Comparison of ENCODE assay signal across 14 cellular contexts in genomic region chr10:11397980-11398580, GRCh38.
DNase-seq lines count a peak whose midpoint lies in the region; ATAC-seq and TF ChIP-seq lines count a peak whose summit lies in the region.
"Had no signal": no experiment of that assay in that cellular context is flagged by ENCODE, and none has a peak within 500 bp of the region (broad histone marks: within the 10 kb centered on the region; RNA-seq: fewer than 3 reads in every experiment).

No MANE protein-coding gene starts in this region.

- TF ChIP-seq POLR2A in IMR-90 (IDR thresholded peaks at IDR 0.05; ENCODE audit: low read depth, low read length) (no peak), transverse colon (IDR thresholded peaks at IDR 0.05) (no peak)

- H3K9me3 Mint-ChIP-seq in naive thymus-derived CD4-positive, alpha-beta T cell = peaks cover 0 to 6% (median 0%) of the 10 kb centered on the region in 11 donors
- H3K9me3 Mint-ChIP-seq in activated CD8-positive, alpha-beta T cell treated with anti-CD3 and anti-CD28 coated beads for 36 hours = peaks cover 5% of the 10 kb centered on the region

- CTCF ChIA-PET in IMR-90 (lab: Yijun Ruan, JAX) = no interaction called here
- CTCF ChIA-PET in naive thymus-derived CD4-positive, alpha-beta T cell (lab: Charles Lee) = interaction anchor here (0.6 kb wide), 1 partner anchor 26 kb away, joined by 3 read pairs; no protein-coding TSS in a partner anchor
- CTCF ChIA-PET in activated CD8-positive, alpha-beta T cell treated with anti-CD3 and anti-CD28 coated beads for 36 hours (lab: Charles Lee) = no interaction called here

- H4K91ac ChIP-seq in IMR-90 (ENCODE audit: insufficient read depth, low read depth, low read length) = no peak overlapping the region

- intact Hi-C loops in IMR-90 (cut with micrococcal nuclease) (no loop called here), transverse colon (cut with DNase I; ENCODE audit: low total_unique reads) (no loop called here)
- intact Hi-C loops in naive thymus-derived CD4-positive, alpha-beta T cell (cut with micrococcal nuclease) = no loop called here
- intact Hi-C loops in activated CD8-positive, alpha-beta T cell treated with anti-CD3 and anti-CD28 coated beads for 36 hours (cut with micrococcal nuclease) = no loop called here

- peaks cover 0 to 5% (median 0%) of the 10 kb centered on the region in 5 donors for H3K27me3 Mint-ChIP-seq in naive thymus-derived CD4-positive, alpha-beta T cell
- no peaks in the 10 kb centered on the region for H3K27me3 Mint-ChIP-seq in activated CD8-positive, alpha-beta T cell treated with anti-CD3 and anti-CD28 coated beads for 36 hours

- H2BK5ac ChIP-seq in IMR-90 (ENCODE audit: low read depth, low read length, poor library complexity, severe bottlenecking) = no peak overlapping the region

- DNase-seq in Ammon's horn (ENCODE audit: low spot score) (peak; percentile 54), IMR-90 (peak; percentile 5), fibroblast of gingiva (ENCODE audit: low read depth) (peak; percentile 33), transverse colon (no peak), HUDEP-2 (lab: John Stamatoyannopoulos, UW; ENCODE audit: unreplicated experiment in 76 of 76) (no peak), omental fat pad (ENCODE audit: low spot score) (no peak)
- no peak for DNase-seq in naive thymus-derived CD4-positive, alpha-beta T cell
- no peak for DNase-seq in activated CD8-positive, alpha-beta T cell treated with anti-CD3 and anti-CD28 coated beads for 36 hours
- DNase-seq: activated naive CD4-positive, alpha-beta T cell treated with Interleukin-2 at 50 U/mL for 16 hours; BE2C; GDM1; stimulated activated CD4-positive, alpha-beta T cell treated with anti-CD3 and anti-CD28 coated beads, Interleukin-1b, Interleukin-23, amount 100 ng/mL, for 48 hours had no signal

- no peak overlapping the region for H3K56ac ChIP-seq in IMR-90 (ENCODE audit: extremely low read depth, insufficient read depth, low read length)

- no peaks in the 10 kb centered on the region for H3K4me1 ChIP-seq in IMR-90 (ENCODE audit: control insufficient read depth, insufficient read depth, low read length)
- peaks cover 24 to 27% of the 10 kb centered on the region in 2 donors for H3K4me1 ChIP-seq in naive thymus-derived CD4-positive, alpha-beta T cell (ENCODE audit: control insufficient read depth in 2 of 2, insufficient read depth in 2 of 2, low read length in 2 of 2)
- H3K4me1 ChIP-seq in transverse colon = no peaks in the 10 kb centered on the region
- H3K4me1 ChIP-seq: BE2C had no signal

- H3K9me3 ChIP-seq in IMR-90 (ENCODE audit: control insufficient read depth, insufficient read depth, low read length) (peaks cover 3% of the 10 kb centered on the region; the same call in 1 of the 2 replicates), transverse colon (no peaks in the 10 kb centered on the region)
- no peaks in the 10 kb centered on the region for H3K9me3 ChIP-seq in naive thymus-derived CD4-positive, alpha-beta T cell (ENCODE audit: control insufficient read depth in 2 of 3, low read length in 3 of 3)
- H3K9me3 ChIP-seq: BE2C had no signal

- no peak for TF ChIP-seq EP300 in transverse colon (IDR thresholded peaks at IDR 0.05; ENCODE audit: low read depth)

- H3K23ac ChIP-seq in IMR-90 (ENCODE audit: low read depth, low read length) = no peak overlapping the region

- H2AK9ac ChIP-seq in IMR-90 (replicated peaks; ENCODE audit: low read depth, low read length, poor library complexity) = no peak overlapping the region

- no peak for TF ChIP-seq CTCF in IMR-90 (conservative IDR thresholded peaks at IDR 0.05; ENCODE audit: low read depth, low read length)
- TF ChIP-seq CTCF in transverse colon (IDR thresholded peaks at IDR 0.05) = no peak
- no peak for TF ChIP-seq CTCF in omental fat pad (IDR thresholded peaks at IDR 0.05)
- TF ChIP-seq CTCF in activated CD8-positive, alpha-beta T cell treated with anti-CD3 and anti-CD28 coated beads for 36 hours (IDR thresholded peaks at IDR 0.05) = no peak

- H3K4me3 ChIP-seq in IMR-90 (ENCODE audit: insufficient read depth, low read depth, low read length) (no peak overlapping the region), transverse colon (no peak overlapping the region)
- no peak overlapping the region for H3K4me3 ChIP-seq in naive thymus-derived CD4-positive, alpha-beta T cell (ENCODE audit: low read length)
- H3K4me3 ChIP-seq: SK-N-MC had no signal

- no peak overlapping the region for H3K18ac ChIP-seq in IMR-90 (ENCODE audit: low read depth, low read length)

- no peaks in the 10 kb centered on the region for H3K79me1 ChIP-seq in IMR-90 (ENCODE audit: low read depth in 1 of 2, low read length in 2 of 2)

- no peak overlapping the region for H3K4ac ChIP-seq in IMR-90 (ENCODE audit: low read depth, low read length)

- H3K4me1 Mint-ChIP-seq in naive thymus-derived CD4-positive, alpha-beta T cell = peaks cover 29 to 70% (median 47%) of the 10 kb centered on the region in 7 donors
- H3K4me1 Mint-ChIP-seq in activated CD8-positive, alpha-beta T cell treated with anti-CD3 and anti-CD28 coated beads for 36 hours (ENCODE audit: low read depth) = peaks cover 29% of the 10 kb centered on the region

- no peaks in the 10 kb centered on the region for H4K20me1 ChIP-seq in IMR-90 (ENCODE audit: insufficient read depth, low read length)

- H3K27ac ChIP-seq in IMR-90 (ENCODE audit: insufficient read depth, low read length) = no peak overlapping the region
- no peak overlapping the region for H3K27ac ChIP-seq in naive thymus-derived CD4-positive, alpha-beta T cell (ENCODE audit: low read depth, low read length)
- no peak overlapping the region for H3K27ac ChIP-seq in transverse colon
- H3K27ac ChIP-seq: epithelial cell of prostate, SK-N-MC had no signal

- dilution Hi-C loops in IMR-90 (cut with HindIII; ENCODE audit: low sequenced_read_pairs, unreplicated experiment) = no loop called here

- H3K14ac ChIP-seq in IMR-90 (replicated peaks; ENCODE audit: low read depth, low read length) = no peak overlapping the region

- no peaks in the 10 kb centered on the region for H3K9me1 ChIP-seq in IMR-90 (ENCODE audit: insufficient read depth, low read length)

- no peak overlapping the region for H3K4me2 ChIP-seq in IMR-90 (ENCODE audit: low read depth, low read length)

- H2AK5ac ChIP-seq in IMR-90 (ENCODE audit: low read depth, low read length) = no peak overlapping the region

- H2AFZ ChIP-seq in IMR-90 (replicated peaks; ENCODE audit: low read length, poor library complexity) = no peak overlapping the region

- no TSS peak for BruUV-seq in IMR-90 (replicated peaks; lab: Mats Ljungman, UMichigan)

- H4K5ac ChIP-seq in IMR-90 (ENCODE audit: low read depth, low read length) = no peak overlapping the region

- no peak overlapping the region for H4K8ac ChIP-seq in IMR-90 (ENCODE audit: low read depth in 2 of 2, low read length in 2 of 2)

- ATAC-seq in IMR-90 (ENCODE audit: low read depth) = no peak; the same call in 1 of the 2 replicates
- no peak for ATAC-seq in naive thymus-derived CD4-positive, alpha-beta T cell
- no peak for ATAC-seq in omental fat pad (ENCODE audit: low FRiP score)
- no peak for ATAC-seq in activated CD8-positive, alpha-beta T cell treated with anti-CD3 and anti-CD28 coated beads for 36 hours

- TF ChIP-seq RAD21 in IMR-90 (IDR thresholded peaks at IDR 0.05; ENCODE audit: low read length) = no peak

- in situ Hi-C loops in IMR-90 (cut with MboI; ENCODE audit: low sequenced_read_pairs) = no loop called here
- in situ Hi-C loops in transverse colon (cut with MboI; ENCODE audit: low pct_ligation_motif_present in 1 of 4, low pct_unique_long_range_greater_than_20kb in 1 of 4, low sequenced_read_pairs in 3 of 4) = no loop called here

- no peak overlapping the region for H2BK120ac ChIP-seq in IMR-90 (ENCODE audit: low read depth, low read length)

- H2BK20ac ChIP-seq in IMR-90 (ENCODE audit: low read depth, low read length) = no peak overlapping the region

- H3K4me3 Mint-ChIP-seq in naive thymus-derived CD4-positive, alpha-beta T cell = no peak overlapping the region
- no peak overlapping the region for H3K4me3 Mint-ChIP-seq in activated CD8-positive, alpha-beta T cell treated with anti-CD3 and anti-CD28 coated beads for 36 hours

- peak overlapping the region in 7 of 9 donors; percentile 5 to 94 (median 40) for H3K27ac Mint-ChIP-seq in naive thymus-derived CD4-positive, alpha-beta T cell
- no peak overlapping the region for H3K27ac Mint-ChIP-seq in activated CD8-positive, alpha-beta T cell treated with anti-CD3 and anti-CD28 coated beads for 36 hours

- WGBS in IMR-90 (ENCODE audit: extremely low coverage in 2 of 2, insufficient read length in 1 of 2), 2 experiments = 50% methylated on average over 7 of the region's 8 CpGs; no CpG with 5 or more reads in 1 of the 2 experiments
- WGBS in transverse colon (ENCODE audit: low coverage in 1 of 2), 2 donors = 20 to 66% methylated on average over 1 to 8 of the region's 8 CpGs

- H3K36me3 ChIP-seq in IMR-90 (ENCODE audit: control insufficient read depth, insufficient read depth, low read length) = no peaks in the 10 kb centered on the region
- no peaks in the 10 kb centered on the region for H3K36me3 ChIP-seq in naive thymus-derived CD4-positive, alpha-beta T cell (ENCODE audit: control insufficient read depth in 2 of 3, insufficient read depth in 3 of 3, low read length in 3 of 3)
- H3K36me3 ChIP-seq in transverse colon = no peaks in the 10 kb centered on the region
- H3K36me3 ChIP-seq: BE2C had no signal

- H2BK15ac ChIP-seq in IMR-90 (ENCODE audit: low read depth, low read length) = no peak overlapping the region

- peaks cover 0 to 7% (median 0%) of the 10 kb centered on the region in 5 donors for H3K36me3 Mint-ChIP-seq in naive thymus-derived CD4-positive, alpha-beta T cell
- peaks cover 5% of the 10 kb centered on the region for H3K36me3 Mint-ChIP-seq in activated CD8-positive, alpha-beta T cell treated with anti-CD3 and anti-CD28 coated beads for 36 hours (ENCODE audit: low read depth)

- H3K27me3 ChIP-seq in IMR-90 (ENCODE audit: control insufficient read depth, insufficient read depth, low read length) (no peaks in the 10 kb centered on the region), transverse colon (no peaks in the 10 kb centered on the region)
- H3K27me3 ChIP-seq in naive thymus-derived CD4-positive, alpha-beta T cell (ENCODE audit: control insufficient read depth in 2 of 2, insufficient read depth in 2 of 2, low read length in 2 of 2) = no peaks in the 10 kb centered on the region
- H3K27me3 ChIP-seq: BE2C had no signal

- POLR2A ChIA-PET in IMR-90 (lab: Charles Lee; ENCODE audit: unreplicated experiment) = no interaction called here
- POLR2A ChIA-PET in naive thymus-derived CD4-positive, alpha-beta T cell (lab: Charles Lee) = no interaction called here
- POLR2A ChIA-PET in activated CD8-positive, alpha-beta T cell treated with anti-CD3 and anti-CD28 coated beads for 36 hours (lab: Charles Lee) = no interaction called here

- no peak overlapping the region for H3K9ac ChIP-seq in IMR-90 (ENCODE audit: low read depth, low read length)

TF ChIP-seq in IMR-90, 13 proteins besides CTCF, POLR2A, EP300 and RAD21 (continues in another document):
- no peak for TF ChIP-seq RFX5 (IDR thresholded peaks at IDR 0.05; ENCODE audit: low read depth, low read length)
- no peak for TF ChIP-seq MAFK (IDR thresholded peaks at IDR 0.05; ENCODE audit: low read depth, low read length)
- TF ChIP-seq BHLHE40 (IDR thresholded peaks at IDR 0.05; ENCODE audit: low read depth, low read length) = no peak
- TF ChIP-seq RCOR1 (IDR thresholded peaks at IDR 0.05; ENCODE audit: insufficient replicate concordance, low read length) = no peak
- no peak for TF ChIP-seq SMC3 (IDR thresholded peaks at IDR 0.05; ENCODE audit: low read depth, low read length)

Comparison
In these comparisons a context has a peak if more than half of its experiments do, and no peak if none do; other contexts are left out.
1. DNase-seq: peak in Ammon's horn (single experiment), IMR-90 (single experiment) and fibroblast of gingiva (single experiment); none in naive thymus-derived CD4-positive, alpha-beta T cell (0 of 9), transverse colon (single experiment), HUDEP-2 (0 of 76), omental fat pad (single experiment) and activated CD8-positive, alpha-beta T cell treated with anti-CD3 and anti-CD28 coated beads for 36 hours (single experiment).